ENCODE assay signal across 9 cellular contexts in the genomic region with DNA sequence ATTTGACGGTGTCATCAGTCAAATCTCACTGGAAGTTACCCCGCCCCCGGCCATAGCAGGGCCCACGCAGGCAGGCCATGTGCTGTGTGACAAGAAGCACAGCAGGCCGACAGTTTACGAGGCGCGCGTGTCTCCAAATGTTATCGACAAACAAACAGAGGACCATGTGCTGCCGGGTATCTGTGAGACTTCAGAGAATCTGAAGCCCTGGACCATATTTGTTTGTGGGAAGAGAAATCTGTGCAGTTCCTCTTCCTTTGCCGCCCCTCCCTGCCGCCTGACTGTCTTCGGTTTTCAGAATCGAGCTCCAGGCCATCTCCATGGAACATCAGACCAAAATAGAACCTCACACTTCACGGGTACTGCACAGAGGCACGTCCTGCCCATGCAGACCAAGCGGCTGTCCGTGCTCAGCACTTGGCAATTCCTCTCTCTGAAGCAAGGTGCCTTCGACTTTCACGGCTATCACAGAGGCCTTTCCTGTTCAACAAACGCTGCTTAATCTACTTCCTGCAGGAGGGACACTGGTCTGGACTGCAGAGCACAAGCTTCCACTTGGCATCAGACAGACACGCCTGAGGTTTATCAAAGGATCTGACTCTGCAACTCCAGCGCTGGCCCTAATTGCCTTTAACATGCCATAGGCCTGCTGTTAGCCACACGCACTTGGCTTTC.
DNase-seq lines count a peak whose midpoint lies in the region; ATAC-seq, FAIRE-seq and TF ChIP-seq lines count a peak whose summit lies in the region.
"Had no signal": no experiment of that assay in that cellular context is flagged by ENCODE, and none has a peak within 500 bp of the region (broad histone marks: within the 10 kb centered on the region; RNA-seq: fewer than 3 reads in every experiment).

No MANE protein-coding gene starts in this region.

- no peak for FAIRE-seq in H1 (lab: Jason Lieb, UNC)

- no peak overlapping the region for H3K4ac ChIP-seq in H1 (replicated peaks; ENCODE audit: insufficient read length, low read depth, low read length)
- H3K4ac ChIP-seq in neuronal stem cell (ENCODE audit: low read length) = no peak overlapping the region

- DNase-seq in AG08395 (ENCODE audit: low spot score) (peak; percentile 13), T-helper 9 cell (peak; percentile 15), H1 (ENCODE audit: low read depth in 1 of 2, low spot score in 2 of 2) (no peak), neuronal stem cell (ENCODE audit: low spot score) (no peak), NCI-H1105 (lab: John Stamatoyannopoulos, UW) (no peak)

- peak overlapping the region; percentile 19; the same call in 1 of the 2 replicates for H4K8ac ChIP-seq in H1 (ENCODE audit: extremely low read depth, insufficient read depth, low read length)
- no peak overlapping the region for H4K8ac ChIP-seq in neuronal stem cell (ENCODE audit: low read depth, low read length)

- ATAC-seq in HG03442 (IDR thresholded peaks at IDR 0.05; ENCODE audit: unreplicated experiment) (no peak), GM18909 (IDR thresholded peaks at IDR 0.05; ENCODE audit: poor library complexity, unreplicated experiment) (no peak), GM19455 (IDR thresholded peaks at IDR 0.05; ENCODE audit: unreplicated experiment) (no peak)

- peak overlapping the region; percentile 80; the same call in 1 of the 2 replicates for H2BK5ac ChIP-seq in H1 (ENCODE audit: low read depth, low read length)
- no peak overlapping the region for H2BK5ac ChIP-seq in neuronal stem cell (ENCODE audit: low read length)

- H3K9me3 ChIP-seq in H1 (ENCODE audit: insufficient read depth in 2 of 2, low read depth in 1 of 2, low read length in 1 of 2) (no peaks in the 10 kb centered on the region), neuronal stem cell (replicated peaks in 1 of 2; ENCODE audit: control insufficient read depth in 2 of 2, insufficient read depth in 1 of 2, low read depth in 1 of 2, low read length in 2 of 2) (no peaks in the 10 kb centered on the region)

- no peak for TF ChIP-seq RAD21 in H1 (IDR thresholded peaks at IDR 0.05 in 1 of 2, conservative IDR thresholded peaks at IDR 0.05 in 1 of 2; ENCODE audit: low read depth in 2 of 2, low read length in 2 of 2)

- POLR2A ChIA-PET in H1 (lab: Charles Lee; ENCODE audit: partially characterized antibody) = no interaction called here

- H2BK15ac ChIP-seq in H1 (ENCODE audit: low read length) (0 out of 2 replicates have a peak overlapping the region, but pooled peaks have one; percentile 77), neuronal stem cell (ENCODE audit: low read length) (no peak overlapping the region)

- H2AFZ ChIP-seq in H1 (ENCODE audit: low read length) (no peak overlapping the region), neuronal stem cell (ENCODE audit: low read length) (no peak overlapping the region)

- H3K4me2 ChIP-seq in H1 (ENCODE audit: insufficient read depth in 1 of 2, low read depth in 2 of 2, low read length in 2 of 2) (no peak overlapping the region), neuronal stem cell (ENCODE audit: insufficient read depth, low read length, poor library complexity, severe bottlenecking) (no peak overlapping the region)

- H2BK120ac ChIP-seq in H1 (replicated peaks; ENCODE audit: low read depth, low read length) (no peak overlapping the region), neuronal stem cell (ENCODE audit: low read depth, low read length) (no peak overlapping the region)

- no peak overlapping the region for H4K5ac ChIP-seq in H1 (ENCODE audit: insufficient read length, low read depth, low read length)

- CTCF ChIA-PET in H1 (lab: Charles Lee; ENCODE audit: partially characterized antibody) = interaction anchor here (0.7 to 3.6 kb wide), 10 partner anchors 17 to 87 kb away, joined by 3 to 14 read pairs (median 3); no protein-coding TSS in a partner anchor

- no peaks in the 10 kb centered on the region for H4K20me1 ChIP-seq in H1 (replicated peaks in 1 of 2; ENCODE audit: control insufficient read depth in 1 of 2, insufficient read depth in 2 of 2, low read length in 2 of 2)

- WGBS in H1 (ENCODE audit: extremely low coverage in 1 of 2, insufficient coverage in 1 of 2, insufficient read length in 1 of 2, insufficient replicate concordance in 2 of 2, low coverage in 1 of 2, low lambda C conversion rate in 2 of 2, missing lambda C conversion rate in 1 of 2), 2 experiments = 91% methylated on average over 25 of the region's 25 CpGs; no CpG with 5 or more reads in 1 of the 2 experiments
- WGBS in neuronal stem cell (ENCODE audit: extremely low coverage in 2 of 2, insufficient read length in 2 of 2, insufficient replicate concordance in 1 of 2), 2 donors = no CpG with 5 or more reads among the region's 25 CpGs

- H3K4me1 ChIP-seq in H1 (replicated peaks in 1 of 4; ENCODE audit: control insufficient read depth in 3 of 4, insufficient read depth in 4 of 4, low read length in 3 of 4) (peaks cover 0 to 4% (median 0%) of the 10 kb centered on the region in 4 experiments; a peak in 3 of 7 replicates), neuronal stem cell (ENCODE audit: control insufficient read depth in 2 of 2, insufficient read depth in 1 of 2, low read depth in 1 of 2, low read length in 2 of 2) (peaks cover 3 to 14% of the 10 kb centered on the region in 2 donors)

- no peak overlapping the region for H2BK20ac ChIP-seq in H1 (ENCODE audit: low read length)

- H3K27ac ChIP-seq in H1 (ENCODE audit: low read depth, low read length) (no peak overlapping the region), neuronal stem cell (replicated peaks; ENCODE audit: low read length) (no peak overlapping the region)
- H3K27ac ChIP-seq: SK-N-MC had no signal

- H2BK12ac ChIP-seq in H1 (ENCODE audit: low read depth, low read length) (no peak overlapping the region), neuronal stem cell (ENCODE audit: low read length) (no peak overlapping the region)

- H3K56ac ChIP-seq in H1 (replicated peaks; ENCODE audit: insufficient read length, low read depth, low read length) = no peak overlapping the region

- H3K79me1 ChIP-seq in H1 (ENCODE audit: low read depth, low read length) (no peaks in the 10 kb centered on the region), neuronal stem cell (ENCODE audit: low read depth, low read length) (no peaks in the 10 kb centered on the region)

- TF ChIP-seq EP300 in H1 (IDR thresholded peaks at IDR 0.05; ENCODE audit: borderline replicate concordance in 1 of 2, low read depth in 2 of 2, low read length in 2 of 2) = no peak

- H3K4me3 ChIP-seq in H1 (ENCODE audit: extremely low read depth in 1 of 4, insufficient read depth in 2 of 4, low read depth in 3 of 4, low read length in 4 of 4) = no peak overlapping the region
- H3K4me3 ChIP-seq in neuronal stem cell (ENCODE audit: low read length in 2 of 2) = no peak overlapping the region
- H3K4me3 ChIP-seq: SK-N-MC had no signal

- H2AK5ac ChIP-seq in H1 (ENCODE audit: low read depth, low read length) = peak overlapping the region; percentile 45; the same call in 1 of the 2 replicates
- H2AK5ac ChIP-seq in neuronal stem cell (ENCODE audit: low read depth, low read length) = no peak overlapping the region

- H3K18ac ChIP-seq in H1 (ENCODE audit: extremely low read depth, low read length) = no peak overlapping the region
- peak overlapping the region; percentile 2 for H3K18ac ChIP-seq in neuronal stem cell (ENCODE audit: low read length)

- H4K91ac ChIP-seq in H1 (replicated peaks; ENCODE audit: insufficient read length, low read length) (no peak overlapping the region), neuronal stem cell (ENCODE audit: low read depth, low read length, poor library complexity) (no peak overlapping the region)

- H3K23ac ChIP-seq in H1 (ENCODE audit: insufficient read length) (no peak overlapping the region), neuronal stem cell (ENCODE audit: low read depth, low read length, poor library complexity) (no peak overlapping the region)

- H3K9ac ChIP-seq in H1 (replicated peaks in 1 of 4; ENCODE audit: extremely low read depth in 1 of 4, low read depth in 3 of 4, low read length in 3 of 4) = no peak overlapping the region
- no peak overlapping the region for H3K9ac ChIP-seq in neuronal stem cell (ENCODE audit: low read depth, low read length, poor library complexity)

- no peaks in the 10 kb centered on the region for H3K23me2 ChIP-seq in H1 (ENCODE audit: low read depth, low read length)

- TF ChIP-seq CTCF in H1 (IDR thresholded peaks at IDR 0.05; ENCODE audit: control extremely low read depth in 1 of 3, insufficient read depth in 1 of 3, low read depth in 1 of 3, low read length in 3 of 3) = no peak

- H3K27me3 ChIP-seq in H1 (replicated peaks in 1 of 4; ENCODE audit: control insufficient read depth in 3 of 4, extremely low read depth in 1 of 4, insufficient read depth in 3 of 4, low read length in 3 of 4) (no peaks in the 10 kb centered on the region), neuronal stem cell (ENCODE audit: control insufficient read depth in 3 of 3, insufficient read depth in 3 of 3, low read depth in 1 of 3, low read length in 3 of 3) (no peaks in the 10 kb centered on the region)

- H3K79me2 ChIP-seq in H1 (ENCODE audit: control insufficient read depth in 1 of 2, insufficient read depth in 2 of 2, low read length in 2 of 2) = no peaks in the 10 kb centered on the region

- H3K14ac ChIP-seq in H1 (ENCODE audit: insufficient read length) (no peak overlapping the region), neuronal stem cell (ENCODE audit: low read length) (no peak overlapping the region)

- H3K36me3 ChIP-seq in H1 (ENCODE audit: control insufficient read depth in 2 of 4, insufficient read depth in 4 of 4, low read length in 3 of 4) (no peaks in the 10 kb centered on the region), neuronal stem cell (replicated peaks in 1 of 2; ENCODE audit: control insufficient read depth in 2 of 2, insufficient read depth in 2 of 2, low read length in 2 of 2) (no peaks in the 10 kb centered on the region)

- no peak for TF ChIP-seq POLR2A in H1 (IDR thresholded peaks at IDR 0.05; ENCODE audit: control extremely low read depth in 1 of 2, low read depth in 2 of 2, low read length in 2 of 2)

TF ChIP-seq in H1, 55 proteins besides CTCF, POLR2A, EP300 and RAD21:
- TF ChIP-seq, protein P1, sequence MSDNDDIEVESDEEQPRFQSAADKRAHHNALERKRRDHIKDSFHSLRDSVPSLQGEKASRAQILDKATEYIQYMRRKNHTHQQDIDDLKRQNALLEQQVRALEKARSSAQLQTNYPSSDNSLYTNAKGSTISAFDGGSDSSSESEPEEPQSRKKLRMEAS (IDR thresholded peaks at IDR 0.05) = peak; percentile 54
- TF ChIP-seq SIX5 (IDR thresholded peaks at IDR 0.05; ENCODE audit: low read depth, low read length) = no peak

Comparison
In these comparisons a context has a peak if more than half of its experiments do, and no peak if none do; other contexts are left out.
1. DNase-seq: peak in AG08395 (single experiment) and T-helper 9 cell (single experiment); none in H1 (0 of 2), neuronal stem cell (single experiment) and NCI-H1105 (single experiment).